ENCODE assay signal across 1 cellular context in the genomic region with DNA sequence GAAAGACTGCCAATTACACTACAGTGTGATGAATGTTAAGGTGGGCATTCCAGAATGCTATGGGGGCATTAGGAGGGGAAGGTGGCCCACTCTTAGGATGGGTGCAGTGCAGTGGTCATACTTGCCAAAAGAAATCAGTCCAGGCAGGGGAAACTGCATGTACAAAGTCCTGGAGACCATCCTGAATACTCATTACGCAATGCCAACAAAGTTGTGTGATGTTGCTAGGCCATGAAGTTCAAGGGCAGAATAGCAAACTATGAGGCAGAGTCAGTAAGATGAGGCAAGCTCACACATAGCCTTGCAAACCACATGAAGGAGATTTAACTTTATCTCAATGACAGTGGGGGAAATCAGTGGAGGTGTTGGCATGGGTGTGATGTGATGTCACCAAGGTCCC.
A peak's percentile ranks its signal among the peaks of the same experiment; 100 is the strongest.
TF ChIP-seq lines count a peak whose summit lies in the region.

No MANE protein-coding gene starts in this region.

TF ChIP-seq in HepG2, 621 proteins besides CTCF, POLR2A, EP300 and RAD21 (continued from another document and continues in another):
- TF ChIP-seq KAT8 (CRISPR knock-in tag; IDR thresholded peaks at IDR 0.05) (peak; percentile 60; the same call in 1 of the 2 replicates), ZNF709 (CRISPR knock-in tag; IDR thresholded peaks at IDR 0.05) (no peak), SSRP1 (CRISPR knock-in tag; IDR thresholded peaks at IDR 0.05) (no peak), POLR2AphosphoS5 (IDR thresholded peaks at IDR 0.05; ENCODE audit: low read depth, low read length) (no peak), HMG20B (CRISPR knock-in tag; conservative IDR thresholded peaks at IDR 0.05) (peak; percentile 75), ISX (CRISPR knock-in tag; conservative IDR thresholded peaks at IDR 0.05) (no peak), ZNF30 (CRISPR knock-in tag; IDR thresholded peaks at IDR 0.05) (no peak), ZNF3 (CRISPR knock-in tag; IDR thresholded peaks at IDR 0.05) (no peak), GLI4 (CRISPR knock-in tag; IDR thresholded peaks at IDR 0.05; ENCODE audit: borderline replicate concordance) (no peak), ZNF577 (CRISPR knock-in tag; IDR thresholded peaks at IDR 0.05; ENCODE audit: borderline replicate concordance, low read depth) (no peak), CEBPG (CRISPR knock-in tag; IDR thresholded peaks at IDR 0.05) (peak; percentile 96), ZNF737 (CRISPR knock-in tag; IDR thresholded peaks at IDR 0.05; ENCODE audit: borderline replicate concordance) (no peak), THAP11 (CRISPR knock-in tag; IDR thresholded peaks at IDR 0.05) (peak; percentile 74), ZNF746 (CRISPR knock-in tag; IDR thresholded peaks at IDR 0.05) (no peak), ZNF263 (CRISPR knock-in tag; IDR thresholded peaks at IDR 0.05) (no peak), BRCA1 (CRISPR knock-in tag; IDR thresholded peaks at IDR 0.05) (no peak), ATRX (CRISPR knock-in tag; IDR thresholded peaks at IDR 0.05; ENCODE audit: borderline replicate concordance) (no peak), FOXP1 (IDR thresholded peaks at IDR 0.05) (no peak), FOXP1 (CRISPR knock-in tag; IDR thresholded peaks at IDR 0.05) (peak; percentile 76), SIN3A (IDR thresholded peaks at IDR 0.05; ENCODE audit: borderline replicate concordance, low read depth, low read length) (no peak), MED8 (CRISPR knock-in tag; IDR thresholded peaks at IDR 0.05; ENCODE audit: insufficient replicate concordance) (no peak), ZNF33B (CRISPR knock-in tag; IDR thresholded peaks at IDR 0.05) (no peak), ZNF891 (CRISPR knock-in tag; IDR thresholded peaks at IDR 0.05) (no peak), IKZF4 (CRISPR knock-in tag; IDR thresholded peaks at IDR 0.05; ENCODE audit: borderline replicate concordance, low read depth, not compliant biosample characterization) (no peak), ZNF367 (CRISPR knock-in tag; IDR thresholded peaks at IDR 0.05; ENCODE audit: borderline replicate concordance) (no peak), POLR2AphosphoS2 (IDR thresholded peaks at IDR 0.05; ENCODE audit: low read depth, low read length) (no peak), ZNF816 (CRISPR knock-in tag; IDR thresholded peaks at IDR 0.05; ENCODE audit: borderline replicate concordance) (no peak), KLF12 (CRISPR knock-in tag; IDR thresholded peaks at IDR 0.05; ENCODE audit: borderline replicate concordance) (no peak), ZNF543 (CRISPR knock-in tag; IDR thresholded peaks at IDR 0.05) (no peak), ZMYM4 (CRISPR knock-in tag; IDR thresholded peaks at IDR 0.05) (peak; percentile 82), FOXC1 (CRISPR knock-in tag; IDR thresholded peaks at IDR 0.05; ENCODE audit: borderline replicate concordance) (no peak), ZSCAN12 (CRISPR knock-in tag; IDR thresholded peaks at IDR 0.05) (no peak), ZNF326 (CRISPR knock-in tag; IDR thresholded peaks at IDR 0.05; ENCODE audit: borderline replicate concordance) (no peak), NR2F6 (IDR thresholded peaks at IDR 0.05) (no peak), NR2F6 (CRISPR knock-in tag; IDR thresholded peaks at IDR 0.05) (peak; percentile 72; the same call in 1 of the 2 replicates), PHF5A (CRISPR knock-in tag; IDR thresholded peaks at IDR 0.05; ENCODE audit: low read depth, unreplicated experiment) (no peak), RFXANK (CRISPR knock-in tag; IDR thresholded peaks at IDR 0.05) (no peak), ZNF878 (CRISPR knock-in tag; IDR thresholded peaks at IDR 0.05) (no peak), PHF21A (CRISPR knock-in tag; IDR thresholded peaks at IDR 0.05) (no peak; the same call in 1 of the 2 replicates), HDAC6 (IDR thresholded peaks at IDR 0.05; ENCODE audit: low read depth, low read length) (no peak), REL (CRISPR knock-in tag; conservative IDR thresholded peaks at IDR 0.05) (no peak)
- TF ChIP-seq, protein P1, sequence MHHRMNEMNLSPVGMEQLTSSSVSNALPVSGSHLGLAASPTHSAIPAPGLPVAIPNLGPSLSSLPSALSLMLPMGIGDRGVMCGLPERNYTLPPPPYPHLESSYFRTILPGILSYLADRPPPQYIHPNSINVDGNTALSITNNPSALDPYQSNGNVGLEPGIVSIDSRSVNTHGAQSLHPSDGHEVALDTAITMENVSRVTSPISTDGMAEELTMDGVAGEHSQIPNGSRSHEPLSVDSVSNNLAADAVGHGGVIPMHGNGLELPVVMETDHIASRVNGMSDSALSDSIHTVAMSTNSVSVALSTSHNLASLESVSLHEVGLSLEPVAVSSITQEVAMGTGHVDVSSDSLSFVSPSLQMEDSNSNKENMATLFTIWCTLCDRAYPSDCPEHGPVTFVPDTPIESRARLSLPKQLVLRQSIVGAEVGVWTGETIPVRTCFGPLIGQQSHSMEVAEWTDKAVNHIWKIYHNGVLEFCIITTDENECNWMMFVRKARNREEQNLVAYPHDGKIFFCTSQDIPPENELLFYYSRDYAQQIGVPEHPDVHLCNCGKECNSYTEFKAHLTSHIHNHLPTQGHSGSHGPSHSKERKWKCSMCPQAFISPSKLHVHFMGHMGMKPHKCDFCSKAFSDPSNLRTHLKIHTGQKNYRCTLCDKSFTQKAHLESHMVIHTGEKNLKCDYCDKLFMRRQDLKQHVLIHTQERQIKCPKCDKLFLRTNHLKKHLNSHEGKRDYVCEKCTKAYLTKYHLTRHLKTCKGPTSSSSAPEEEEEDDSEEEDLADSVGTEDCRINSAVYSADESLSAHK (CRISPR knock-in tag; IDR thresholded peaks at IDR 0.05; ENCODE audit: borderline replicate concordance) = no peak
- TF ChIP-seq, protein P2, sequence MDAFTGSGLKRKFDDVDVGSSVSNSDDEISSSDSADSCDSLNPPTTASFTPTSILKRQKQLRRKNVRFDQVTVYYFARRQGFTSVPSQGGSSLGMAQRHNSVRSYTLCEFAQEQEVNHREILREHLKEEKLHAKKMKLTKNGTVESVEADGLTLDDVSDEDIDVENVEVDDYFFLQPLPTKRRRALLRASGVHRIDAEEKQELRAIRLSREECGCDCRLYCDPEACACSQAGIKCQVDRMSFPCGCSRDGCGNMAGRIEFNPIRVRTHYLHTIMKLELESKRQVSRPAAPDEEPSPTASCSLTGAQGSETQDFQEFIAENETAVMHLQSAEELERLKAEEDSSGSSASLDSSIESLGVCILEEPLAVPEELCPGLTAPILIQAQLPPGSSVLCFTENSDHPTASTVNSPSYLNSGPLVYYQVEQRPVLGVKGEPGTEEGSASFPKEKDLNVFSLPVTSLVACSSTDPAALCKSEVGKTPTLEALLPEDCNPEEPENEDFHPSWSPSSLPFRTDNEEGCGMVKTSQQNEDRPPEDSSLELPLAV (CRISPR knock-in tag; conservative IDR thresholded peaks at IDR 0.05; ENCODE audit: low read depth) = no peak
- TF ChIP-seq, protein P3, sequence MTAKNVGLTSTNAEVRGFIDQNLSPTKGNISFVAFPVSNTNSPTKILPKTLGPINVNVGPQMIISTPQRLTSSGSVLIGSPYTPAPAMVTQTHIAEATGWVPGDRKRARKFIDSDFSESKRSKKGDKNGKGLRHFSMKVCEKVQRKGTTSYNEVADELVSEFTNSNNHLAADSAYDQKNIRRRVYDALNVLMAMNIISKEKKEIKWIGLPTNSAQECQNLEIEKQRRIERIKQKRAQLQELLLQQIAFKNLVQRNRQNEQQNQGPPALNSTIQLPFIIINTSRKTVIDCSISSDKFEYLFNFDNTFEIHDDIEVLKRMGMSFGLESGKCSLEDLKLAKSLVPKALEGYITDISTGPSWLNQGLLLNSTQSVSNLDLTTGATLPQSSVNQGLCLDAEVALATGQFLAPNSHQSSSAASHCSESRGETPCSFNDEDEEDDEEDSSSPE (CRISPR knock-in tag; IDR thresholded peaks at IDR 0.05) = no peak
- TF ChIP-seq, protein P4, sequence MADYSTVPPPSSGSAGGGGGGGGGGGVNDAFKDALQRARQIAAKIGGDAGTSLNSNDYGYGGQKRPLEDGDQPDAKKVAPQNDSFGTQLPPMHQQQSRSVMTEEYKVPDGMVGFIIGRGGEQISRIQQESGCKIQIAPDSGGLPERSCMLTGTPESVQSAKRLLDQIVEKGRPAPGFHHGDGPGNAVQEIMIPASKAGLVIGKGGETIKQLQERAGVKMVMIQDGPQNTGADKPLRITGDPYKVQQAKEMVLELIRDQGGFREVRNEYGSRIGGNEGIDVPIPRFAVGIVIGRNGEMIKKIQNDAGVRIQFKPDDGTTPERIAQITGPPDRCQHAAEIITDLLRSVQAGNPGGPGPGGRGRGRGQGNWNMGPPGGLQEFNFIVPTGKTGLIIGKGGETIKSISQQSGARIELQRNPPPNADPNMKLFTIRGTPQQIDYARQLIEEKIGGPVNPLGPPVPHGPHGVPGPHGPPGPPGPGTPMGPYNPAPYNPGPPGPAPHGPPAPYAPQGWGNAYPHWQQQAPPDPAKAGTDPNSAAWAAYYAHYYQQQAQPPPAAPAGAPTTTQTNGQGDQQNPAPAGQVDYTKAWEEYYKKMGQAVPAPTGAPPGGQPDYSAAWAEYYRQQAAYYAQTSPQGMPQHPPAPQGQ (CRISPR knock-in tag; IDR thresholded peaks at IDR 0.05; ENCODE audit: borderline replicate concordance) = no peak
- TF ChIP-seq, protein P5, sequence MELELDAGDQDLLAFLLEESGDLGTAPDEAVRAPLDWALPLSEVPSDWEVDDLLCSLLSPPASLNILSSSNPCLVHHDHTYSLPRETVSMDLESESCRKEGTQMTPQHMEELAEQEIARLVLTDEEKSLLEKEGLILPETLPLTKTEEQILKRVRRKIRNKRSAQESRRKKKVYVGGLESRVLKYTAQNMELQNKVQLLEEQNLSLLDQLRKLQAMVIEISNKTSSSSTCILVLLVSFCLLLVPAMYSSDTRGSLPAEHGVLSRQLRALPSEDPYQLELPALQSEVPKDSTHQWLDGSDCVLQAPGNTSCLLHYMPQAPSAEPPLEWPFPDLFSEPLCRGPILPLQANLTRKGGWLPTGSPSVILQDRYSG (CRISPR knock-in tag; IDR thresholded peaks at IDR 0.05) = no peak
- TF ChIP-seq, protein P6, sequence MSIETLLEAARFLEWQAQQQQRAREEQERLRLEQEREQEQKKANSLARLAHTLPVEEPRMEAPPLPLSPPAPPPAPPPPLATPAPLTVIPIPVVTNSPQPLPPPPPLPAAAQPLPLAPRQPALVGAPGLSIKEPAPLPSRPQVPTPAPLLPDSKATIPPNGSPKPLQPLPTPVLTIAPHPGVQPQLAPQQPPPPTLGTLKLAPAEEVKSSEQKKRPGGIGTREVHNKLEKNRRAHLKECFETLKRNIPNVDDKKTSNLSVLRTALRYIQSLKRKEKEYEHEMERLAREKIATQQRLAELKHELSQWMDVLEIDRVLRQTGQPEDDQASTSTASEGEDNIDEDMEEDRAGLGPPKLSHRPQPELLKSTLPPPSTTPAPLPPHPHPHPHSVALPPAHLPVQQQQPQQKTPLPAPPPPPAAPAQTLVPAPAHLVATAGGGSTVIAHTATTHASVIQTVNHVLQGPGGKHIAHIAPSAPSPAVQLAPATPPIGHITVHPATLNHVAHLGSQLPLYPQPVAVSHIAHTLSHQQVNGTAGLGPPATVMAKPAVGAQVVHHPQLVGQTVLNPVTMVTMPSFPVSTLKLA (IDR thresholded peaks at IDR 0.05) = no peak
- TF ChIP-seq, protein P7, sequence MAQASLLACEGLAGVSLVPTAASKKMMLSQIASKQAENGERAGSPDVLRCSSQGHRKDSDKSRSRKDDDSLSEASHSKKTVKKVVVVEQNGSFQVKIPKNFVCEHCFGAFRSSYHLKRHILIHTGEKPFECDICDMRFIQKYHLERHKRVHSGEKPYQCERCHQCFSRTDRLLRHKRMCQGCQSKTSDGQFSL (CRISPR knock-in tag; IDR thresholded peaks at IDR 0.05) = no peak
- TF ChIP-seq, protein P8, sequence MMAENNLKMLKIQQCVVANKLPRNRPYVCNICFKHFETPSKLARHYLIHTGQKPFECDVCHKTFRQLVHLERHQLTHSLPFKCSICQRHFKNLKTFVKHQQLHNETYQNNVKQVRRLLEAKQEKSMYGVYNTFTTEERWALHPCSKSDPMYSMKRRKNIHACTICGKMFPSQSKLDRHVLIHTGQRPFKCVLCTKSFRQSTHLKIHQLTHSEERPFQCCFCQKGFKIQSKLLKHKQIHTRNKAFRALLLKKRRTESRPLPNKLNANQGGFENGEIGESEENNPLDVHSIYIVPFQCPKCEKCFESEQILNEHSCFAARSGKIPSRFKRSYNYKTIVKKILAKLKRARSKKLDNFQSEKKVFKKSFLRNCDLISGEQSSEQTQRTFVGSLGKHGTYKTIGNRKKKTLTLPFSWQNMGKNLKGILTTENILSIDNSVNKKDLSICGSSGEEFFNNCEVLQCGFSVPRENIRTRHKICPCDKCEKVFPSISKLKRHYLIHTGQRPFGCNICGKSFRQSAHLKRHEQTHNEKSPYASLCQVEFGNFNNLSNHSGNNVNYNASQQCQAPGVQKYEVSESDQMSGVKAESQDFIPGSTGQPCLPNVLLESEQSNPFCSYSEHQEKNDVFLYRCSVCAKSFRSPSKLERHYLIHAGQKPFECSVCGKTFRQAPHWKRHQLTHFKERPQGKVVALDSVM (CRISPR knock-in tag; IDR thresholded peaks at IDR 0.05) = no peak
- TF ChIP-seq, protein P9, sequence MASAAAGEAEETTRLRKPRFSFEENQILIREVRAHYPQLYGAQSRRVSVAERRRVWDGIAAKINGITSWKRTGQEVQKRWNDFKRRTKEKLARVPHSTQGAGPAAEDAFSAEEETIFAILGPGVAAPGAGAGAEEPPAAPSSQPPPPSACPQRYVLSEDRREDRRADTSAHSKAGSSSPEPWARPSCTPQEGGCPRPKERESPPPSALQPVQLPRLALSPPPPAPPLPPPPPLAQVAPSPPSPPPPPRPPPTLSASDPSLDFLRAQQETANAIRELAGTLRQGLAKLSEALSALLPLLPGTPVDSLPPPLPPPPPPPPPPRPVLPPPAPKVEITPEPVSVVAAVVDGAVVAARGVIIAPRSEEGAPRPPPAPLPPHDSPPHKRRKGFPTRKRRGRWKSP (CRISPR knock-in tag; IDR thresholded peaks at IDR 0.05) = no peak
- TF ChIP-seq, protein P10, sequence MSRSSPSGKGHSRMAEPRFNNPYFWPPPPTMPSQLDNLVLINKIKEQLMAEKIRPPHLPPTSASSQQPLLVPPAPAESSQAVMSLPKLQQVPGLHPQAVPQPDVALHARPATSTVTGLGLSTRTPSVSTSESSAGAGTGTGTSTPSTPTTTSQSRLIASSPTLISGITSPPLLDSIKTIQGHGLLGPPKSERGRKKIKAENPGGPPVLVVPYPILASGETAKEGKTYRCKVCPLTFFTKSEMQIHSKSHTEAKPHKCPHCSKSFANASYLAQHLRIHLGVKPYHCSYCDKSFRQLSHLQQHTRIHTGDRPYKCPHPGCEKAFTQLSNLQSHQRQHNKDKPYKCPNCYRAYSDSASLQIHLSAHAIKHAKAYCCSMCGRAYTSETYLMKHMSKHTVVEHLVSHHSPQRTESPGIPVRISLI (CRISPR knock-in tag; IDR thresholded peaks at IDR 0.05; ENCODE audit: borderline replicate concordance) = no peak
